Comparison of ENCODE assay signal across 8 cellular contexts in the genomic region with DNA sequence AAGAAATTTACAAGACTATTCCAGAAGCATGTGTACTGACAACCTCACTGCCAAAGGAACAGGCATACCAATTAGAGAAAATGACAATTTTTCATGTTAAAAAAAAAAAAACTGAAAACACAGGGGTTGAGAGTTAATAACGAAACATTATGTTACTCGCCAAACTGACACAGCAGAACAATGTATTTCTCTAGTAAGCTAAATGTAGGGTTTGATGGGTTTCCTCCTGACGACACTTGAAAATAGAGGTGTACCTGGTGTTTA. TPM values are rescaled to one million over a fixed set of nuclear protein-coding genes. Genes with fewer than 3 reads are reported as not detected.
DNase-seq lines count a peak whose midpoint lies in the region; ATAC-seq and TF ChIP-seq lines count a peak whose summit lies in the region.

No MANE protein-coding gene starts in this region.

- H3K4me3 ChIP-seq in GM12865 (ENCODE audit: low read depth, low read length) (peak overlapping the region; percentile 67), fibroblast of pulmonary artery (replicated peaks; ENCODE audit: low read depth, low read length) (peak overlapping the region; percentile 97), retinal pigment epithelial cell (ENCODE audit: low read length) (peak overlapping the region; percentile 96)

- H3K9me3 ChIP-seq in T-helper 17 cell (ENCODE audit: control insufficient read depth, low read length, poor library complexity, severe bottlenecking), result no peaks in the 10 kb centered on the region

- peaks cover 3% of the 10 kb centered on the region for H3K36me3 Mint-ChIP-seq in T-helper 17 cell (ENCODE audit: low read depth)

- ATAC-seq in T-helper 17 cell, result no peak
- ATAC-seq in GM19328 (IDR thresholded peaks at IDR 0.05; ENCODE audit: unreplicated experiment), result no peak

- H3K27ac Mint-ChIP-seq in T-helper 17 cell, result peak overlapping the region; percentile 99

- H3K4me3 Mint-ChIP-seq in T-helper 17 cell, result peak overlapping the region; percentile 100

- no peaks in the 10 kb centered on the region for H3K27me3 Mint-ChIP-seq in T-helper 17 cell

- TF ChIP-seq CTCF in GM12865 (IDR thresholded peaks at IDR 0.05; ENCODE audit: insufficient read depth, low read depth, low read length, missing control alignments), result no peak
- TF ChIP-seq CTCF in fibroblast of pulmonary artery (IDR thresholded peaks at IDR 0.05; ENCODE audit: low read length, missing control alignments), result no peak
- no peak for TF ChIP-seq CTCF in retinal pigment epithelial cell (conservative IDR thresholded peaks at IDR 0.05; ENCODE audit: low read depth, low read length)

- H3K4me1 Mint-ChIP-seq in T-helper 17 cell, result peaks cover 38% of the 10 kb centered on the region

- no peak for DNase-seq in GM12865 (ENCODE audit: low read depth)
- DNase-seq in T-helper 17 cell, result no peak
- no peak for DNase-seq in fibroblast of pulmonary artery (ENCODE audit: low read depth)
- no peak for DNase-seq in retinal pigment epithelial cell (ENCODE audit: low read depth)
- DNase-seq in NCI-H345 (lab: John Stamatoyannopoulos, UW), result no peak
- no peak for DNase-seq in CD1c-positive myeloid dendritic cell (ENCODE audit: extremely low spot score)
- DNase-seq in ureter (ENCODE audit: low spot score), result no peak

RNA-seq across cellular contexts. Expression of gene USO1, which starts 0.6 kb away (rescaled TPM):
- 10 to 100 TPM; 24.0 to 27.8 TPM for total RNA-seq in T-helper 17 cell
- 64.5 TPM for total RNA-seq in ureter

RNA-seq across cellular contexts. Expression of gene G3BP2, which starts 50.5 kb away (rescaled TPM):
- 100 to 1,000 TPM; 323 to 339 TPM for total RNA-seq in T-helper 17 cell
- total RNA-seq in ureter, result 123 TPM
